Comparison of ENCODE assay signal across 8 cellular contexts in the genomic region with DNA sequence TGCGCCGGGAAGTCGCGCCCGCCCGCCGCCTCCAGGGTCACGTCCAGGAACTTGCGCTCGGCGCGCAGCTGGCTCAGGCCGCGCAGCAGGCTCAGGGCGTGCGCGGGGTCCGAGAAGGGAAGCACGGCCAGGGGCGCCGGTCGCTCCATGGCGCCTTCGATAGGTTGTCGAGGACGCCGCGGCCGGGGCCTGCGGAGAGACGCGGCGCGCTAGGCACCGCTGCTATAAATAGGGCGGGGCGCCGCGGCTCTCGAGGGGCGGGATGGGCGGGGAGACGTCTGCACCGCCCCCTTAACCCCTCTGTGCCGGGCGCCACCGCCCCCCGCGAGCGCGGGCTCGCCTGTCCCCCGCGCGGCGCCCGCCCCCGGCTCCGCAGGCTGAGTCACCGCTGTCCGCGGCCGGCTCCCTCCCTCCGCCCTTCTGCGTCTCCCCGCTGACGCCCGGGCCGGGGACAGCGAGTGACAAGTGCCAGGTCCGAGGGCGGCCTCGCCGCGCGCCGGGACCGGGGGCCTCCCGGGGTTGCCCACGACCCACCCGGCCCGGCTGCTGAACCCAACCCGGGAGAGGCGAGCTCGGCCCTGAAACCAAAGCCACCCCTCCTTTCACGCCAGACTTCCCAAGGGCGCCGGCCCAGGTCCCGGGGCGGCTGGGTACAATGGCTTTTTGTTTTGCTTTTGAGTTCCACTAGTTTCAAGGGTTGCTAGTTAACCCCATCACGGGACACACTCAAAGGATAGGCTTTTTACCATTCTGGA.
DNase-seq lines count a peak whose midpoint lies in the region; ATAC-seq lines count a peak whose summit lies in the region.

TSS of gene KLHL21 (minus strand) at position 201 of the 755 bp plus-strand sequence. CDS start at position 149, 52 bp downstream.

- DNase-seq in NCI-H1436 (lab: John Stamatoyannopoulos, UW) = peak; percentile 63
- DNase-seq in NCI-H1436 treated with DMSO at 0.1 percent for 48 hours (lab: John Stamatoyannopoulos, UW) = no peak
- DNase-seq in NCI-H2171 (lab: John Stamatoyannopoulos, UW) = peak; percentile 79
- peak; percentile 71 to 85 (median 81) for DNase-seq in activated CD4-positive, CD25-positive, alpha-beta regulatory T cell (lab: John Stamatoyannopoulos, UW)
- DNase-seq in caudate nucleus (lab: John Stamatoyannopoulos, UW) = peak in 60 of 61 donors; percentile 57 to 94 (median 86)
- peak; percentile 88 for DNase-seq in iris pigment epithelial cell (ENCODE audit: low read depth)
- DNase-seq in stimulated activated CD4-positive, alpha-beta T cell treated with anti-CD3 and anti-CD28 coated beads, Interleukin-12 subunit alpha, Interleukin-12 subunit beta, amount 100 ng/mL, for 4 hours = peak; percentile 84

- peak; percentile 46 for ATAC-seq in HG02884 (IDR thresholded peaks at IDR 0.05; ENCODE audit: unreplicated experiment)

- H3K27ac ChIP-seq in caudate nucleus (ENCODE audit: low read depth, low read length) = peak within 1 kb of the TSS; percentile 98
